6 cellular contexts compared by ENCODE assay signal in the genomic region with DNA sequence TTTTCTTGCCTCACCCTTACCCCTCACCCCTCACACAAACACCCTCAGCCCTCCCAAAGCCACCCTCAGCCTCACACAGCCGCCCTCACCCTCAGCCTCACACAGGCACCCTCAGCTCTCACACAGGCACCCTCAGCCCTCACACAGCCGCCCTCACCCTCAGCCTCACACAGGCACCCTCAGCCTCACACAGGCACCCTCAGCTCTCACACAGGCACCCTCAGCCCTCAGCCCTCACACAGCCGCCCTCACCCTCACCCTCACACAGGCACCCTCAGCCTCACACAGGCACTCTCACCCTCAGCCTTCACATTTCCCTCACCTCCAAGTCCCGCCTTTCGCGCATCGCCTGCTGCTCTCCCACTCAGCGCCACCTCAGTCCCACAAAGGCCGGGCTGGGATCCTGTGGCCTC. TPM values are rescaled to one million over a fixed set of nuclear protein-coding genes. Genes with fewer than 3 reads are reported as not detected.
DNase-seq lines count a peak whose midpoint lies in the region; ATAC-seq and TF ChIP-seq lines count a peak whose summit lies in the region.

No MANE protein-coding gene starts in this region.

- H3K9ac ChIP-seq in HUES64 (ENCODE audit: low read depth, low read length) (peak overlapping the region; percentile 80), endocrine pancreas (ENCODE audit: control insufficient read depth, insufficient read depth, low read length) (peak overlapping the region; percentile 91)

- no peak for TF ChIP-seq CTCF in gastrocnemius medialis (IDR thresholded peaks at IDR 0.05 in 4 of 5, conservative IDR thresholded peaks at IDR 0.05 in 1 of 5)

- no peak for DNase-seq in gastrocnemius medialis
- DNase-seq in DMS114 treated with DMSO at 0.1 percent for 48 hours (lab: John Stamatoyannopoulos, UW; ENCODE audit: unreplicated experiment): no peak
- no peak for DNase-seq in NCI-H1417 treated with DMSO at 0.1 percent for 48 hours (lab: John Stamatoyannopoulos, UW)
- DNase-seq in SW480 (ENCODE audit: low spot score): no peak

- in situ Hi-C loops in gastrocnemius medialis (cut with MboI; ENCODE audit: low sequenced_read_pairs in 4 of 4): no loop called here

- H3K4me3 ChIP-seq in HUES64 (ENCODE audit: low read length) (peak overlapping the region; percentile 90), endocrine pancreas (ENCODE audit: control insufficient read depth, insufficient read depth, low read length) (peak overlapping the region; percentile 76), gastrocnemius medialis (peak overlapping the region; percentile 91 to 96 (median 94))

- H3K4me1 ChIP-seq in HUES64 (ENCODE audit: insufficient read depth, low read length) (no peaks in the 10 kb centered on the region; the same call in 1 of the 2 replicates), endocrine pancreas (ENCODE audit: control insufficient read depth, insufficient read depth, low read length) (peaks cover 5% of the 10 kb centered on the region), gastrocnemius medialis (peaks cover 24 to 29% of the 10 kb centered on the region in 2 donors)

- intact Hi-C loops in gastrocnemius medialis (cut with DNase I; ENCODE audit: low total_unique reads): loop anchor here (1.0 to 10.0 kb wide), 4 partner anchors 36 to 799 kb away; partner anchors contain the start of genes ZNF324B, ZNF497, ZNF549 and ZNF606

- H3K27ac ChIP-seq in HUES64 (ENCODE audit: low read depth, low read length): no peak overlapping the region
- peak overlapping the region; percentile 94 to 99 (median 98) for H3K27ac ChIP-seq in gastrocnemius medialis

- 2% methylated on average over 9 of the region's 9 CpGs for whole genome bisulfite sequencing in HUES64

- no peak for TF ChIP-seq POLR2A in gastrocnemius medialis (IDR thresholded peaks at IDR 0.05)

- H3K9me3 ChIP-seq in HUES64 (ENCODE audit: insufficient read depth, low read depth, low read length): no peaks in the 10 kb centered on the region
- H3K9me3 ChIP-seq in endocrine pancreas (ENCODE audit: control insufficient read depth, low read length): no peaks in the 10 kb centered on the region
- H3K9me3 ChIP-seq in gastrocnemius medialis: no peaks in the 10 kb centered on the region

- H3K36me3 ChIP-seq in HUES64 (ENCODE audit: insufficient read depth, low read length): no peaks in the 10 kb centered on the region
- H3K36me3 ChIP-seq in endocrine pancreas (ENCODE audit: control insufficient read depth, insufficient read depth, low read length): no peaks in the 10 kb centered on the region
- H3K36me3 ChIP-seq in gastrocnemius medialis: no peaks in the 10 kb centered on the region

- ATAC-seq in gastrocnemius medialis: peak; percentile 2 to 10

- H3K27me3 ChIP-seq in HUES64 (ENCODE audit: insufficient read depth, low read length): no peaks in the 10 kb centered on the region
- H3K27me3 ChIP-seq in endocrine pancreas (ENCODE audit: control insufficient read depth, insufficient read depth, low read length): no peaks in the 10 kb centered on the region
- no peaks in the 10 kb centered on the region for H3K27me3 ChIP-seq in gastrocnemius medialis

RNA-seq across cellular contexts. Expression of gene ZSCAN22, which starts 0.3 kb away (rescaled TPM):
- 1.7 TPM for polyA plus RNA-seq in HUES64 (2013, experiment 1 of 2)
- polyA plus RNA-seq in HUES64 (2013, experiment 2 of 2): 2.0 TPM
- 1 to 10 TPM; 1.1 to 2.4 (median 1.8) TPM for total RNA-seq in gastrocnemius medialis

RNA-seq across cellular contexts. Expression of gene ERVK3-1, which starts 21.3 kb away (rescaled TPM):
- 39.8 TPM for polyA plus RNA-seq in HUES64 (2013, experiment 1 of 2)
- 38.5 TPM for polyA plus RNA-seq in HUES64 (2013, experiment 2 of 2)
- total RNA-seq in gastrocnemius medialis: 10 to 100 TPM; 27.1 to 38.2 (median 32.4) TPM

RNA-seq across cellular contexts. Expression of gene A1BG, which starts 26.8 kb away (rescaled TPM):
- polyA plus RNA-seq in HUES64 (2013, experiment 1 of 2): 12.4 TPM
- 16.7 TPM for polyA plus RNA-seq in HUES64 (2013, experiment 2 of 2)
- 10 to 100 TPM in 1 of 4 donors, 1 to 10 TPM in 2, not detected in 1; 4.5 to 12.5 (median 9.0) TPM for total RNA-seq in gastrocnemius medialis

RNA-seq across cellular contexts. Expression of gene ZNF497, which starts 36.0 kb away (rescaled TPM):
- polyA plus RNA-seq in HUES64 (2013, experiment 1 of 2): 1.8 TPM
- 1.3 TPM for polyA plus RNA-seq in HUES64 (2013, experiment 2 of 2)
- under 1 TPM in 3 of 4 donors, not detected in 1; 0.07 to 0.87 (median 0.36) TPM for total RNA-seq in gastrocnemius medialis

RNA-seq across cellular contexts. Expression of gene ZNF8, which starts 47.8 kb away (rescaled TPM):
- polyA plus RNA-seq in HUES64 (2013, experiment 1 of 2): 5.4 TPM
- polyA plus RNA-seq in HUES64 (2013, experiment 2 of 2): 6.7 TPM
- total RNA-seq in gastrocnemius medialis: 1 to 10 TPM in 2 of 4 donors, under 1 TPM in 2; 0.78 to 2.1 (median 1.2) TPM
